Comparison of ENCODE assay signal across 18 cellular contexts in genomic region chr1:9161963-9162362, GRCh38. TPM values are rescaled to one million over a fixed set of nuclear protein-coding genes. Genes with fewer than 3 reads are reported as not detected.
DNase-seq lines count a peak whose midpoint lies in the region; ATAC-seq and TF ChIP-seq lines count a peak whose summit lies in the region.
"Had no signal": no experiment of that assay in that cellular context is flagged by ENCODE, and none has a peak within 500 bp of the region (broad histone marks: within the 10 kb centered on the region; RNA-seq: fewer than 3 reads in every experiment).

No MANE protein-coding gene starts in this region.

- no peak for ATAC-seq in left cardiac atrium
- no peak for ATAC-seq in GM18868 (IDR thresholded peaks at IDR 0.05; ENCODE audit: unreplicated experiment)
- ATAC-seq: CD8-positive, alpha-beta T cell had no signal

- peak overlapping the region; percentile 97 for H3K27ac Mint-ChIP-seq in dendritic cell treated with granulocyte-macrophage colony-stimulating factor and Interleukin-4, amounts not matched to agents 40 ng/mL and 50 ng/mL, for 4 days
- H3K27ac Mint-ChIP-seq: CD8-positive, alpha-beta T cell had no signal

- H3K4me1 ChIP-seq in cardiac muscle cell (ENCODE audit: low read depth), result peaks cover 30% of the 10 kb centered on the region
- peaks cover 61% of the 10 kb centered on the region for H3K4me1 ChIP-seq in mucosa of stomach (ENCODE audit: control insufficient read depth, insufficient read depth, low read length)
- H3K4me1 ChIP-seq in vagina, result peaks cover 48% of the 10 kb centered on the region

- H3K36me3 ChIP-seq in cardiac muscle cell (no peaks in the 10 kb centered on the region), mucosa of stomach (ENCODE audit: control insufficient read depth, insufficient read depth, low read length) (peaks cover 4% of the 10 kb centered on the region), vagina (no peaks in the 10 kb centered on the region)

- intact Hi-C loops in left cardiac atrium (cut with DNase I), result no loop called here
- intact Hi-C loops in dendritic cell treated with granulocyte-macrophage colony-stimulating factor and Interleukin-4, amounts not matched to agents 40 ng/mL and 50 ng/mL, for 4 days (cut with micrococcal nuclease), result loop anchor here (5.0 kb wide), 2 partner anchors 35 kb away; partner anchors contain the start of gene GPR157
- intact Hi-C loops in vagina (cut with DNase I), result no loop called here

- no peak for TF ChIP-seq CTCF in cardiac muscle cell (IDR thresholded peaks at IDR 0.05; ENCODE audit: low read depth, low read length)
- no peak for TF ChIP-seq CTCF in vagina (IDR thresholded peaks at IDR 0.05)
- no peak for TF ChIP-seq CTCF in GM10248 (IDR thresholded peaks at IDR 0.05; ENCODE audit: control extremely low read depth, extremely low read depth, low read depth, missing control alignments)

- TF ChIP-seq POLR2A in vagina (IDR thresholded peaks at IDR 0.05), result no peak

- H3K27me3 Mint-ChIP-seq in dendritic cell treated with granulocyte-macrophage colony-stimulating factor and Interleukin-4, amounts not matched to agents 40 ng/mL and 50 ng/mL, for 4 days, result peaks cover 12% of the 10 kb centered on the region

- peak overlapping the region; percentile 90 for H3K27ac ChIP-seq in cardiac muscle cell
- H3K27ac ChIP-seq in vagina, result peak overlapping the region; percentile 94
- H3K27ac ChIP-seq: psoas muscle had no signal

- CTCF ChIA-PET in GM10248 (lab: Yijun Ruan, JAX), result interaction anchor here (0.9 to 3.3 kb wide), 7 partner anchors 13 to 39 kb away, joined by 3 to 15 read pairs (median 5); no protein-coding TSS in a partner anchor

- H3K4me3 Mint-ChIP-seq in dendritic cell treated with granulocyte-macrophage colony-stimulating factor and Interleukin-4, amounts not matched to agents 40 ng/mL and 50 ng/mL, for 4 days, result no peak overlapping the region
- H3K4me3 Mint-ChIP-seq: CD8-positive, alpha-beta T cell; IgD-negative memory B cell had no signal

- no peaks in the 10 kb centered on the region for H3K9me3 Mint-ChIP-seq in dendritic cell treated with granulocyte-macrophage colony-stimulating factor and Interleukin-4, amounts not matched to agents 40 ng/mL and 50 ng/mL, for 4 days
- H3K9me3 Mint-ChIP-seq: CD8-positive, alpha-beta T cell; IgD-negative memory B cell had no signal

- POLR2A ChIA-PET in GM10248 (lab: Yijun Ruan, JAX), result interaction anchor here (0.8 to 0.9 kb wide), 2 partner anchors 8 to 17 kb away, joined by 3 to 4 read pairs; no protein-coding TSS in a partner anchor

- H3K9me3 ChIP-seq in cardiac muscle cell (ENCODE audit: low read depth), result no peaks in the 10 kb centered on the region
- H3K9me3 ChIP-seq in mucosa of stomach (ENCODE audit: control insufficient read depth, low read length), result no peaks in the 10 kb centered on the region
- no peaks in the 10 kb centered on the region for H3K9me3 ChIP-seq in vagina
- H3K9me3 ChIP-seq: mucosa of descending colon, psoas muscle had no signal

- H3K36me3 Mint-ChIP-seq in dendritic cell treated with granulocyte-macrophage colony-stimulating factor and Interleukin-4, amounts not matched to agents 40 ng/mL and 50 ng/mL, for 4 days (ENCODE audit: low read depth), result peaks cover 18% of the 10 kb centered on the region
- H3K36me3 Mint-ChIP-seq: CD8-positive, alpha-beta T cell had no signal

- H3K4me1 Mint-ChIP-seq in dendritic cell treated with granulocyte-macrophage colony-stimulating factor and Interleukin-4, amounts not matched to agents 40 ng/mL and 50 ng/mL, for 4 days (ENCODE audit: low read depth), result peaks cover 56% of the 10 kb centered on the region

- peak overlapping the region; percentile 81 for H3K9ac ChIP-seq in mucosa of stomach (ENCODE audit: low read length)

- DNase-seq in cardiac muscle cell (ENCODE audit: low read depth in 1 of 2, low spot score in 1 of 2) (no peak), left cardiac atrium (no peak), vagina (ENCODE audit: extremely low spot score in 2 of 2) (no peak), GM10248 (ENCODE audit: extremely low spot score) (no peak), amniotic stem cell (lab: John Stamatoyannopoulos, UW) (no peak)
- DNase-seq: brain microvascular endothelial cell; CD8-positive, alpha-beta T cell; effector memory CD4-positive, alpha-beta T cell; foreskin fibroblast; GOT3; mucosa of descending colon; NCI-H1417; NCI-H524; psoas muscle had no signal

- H3K4me3 ChIP-seq in cardiac muscle cell (no peak overlapping the region), mucosa of stomach (ENCODE audit: low read length) (peak overlapping the region; percentile 21), vagina (no peak overlapping the region)
- H3K4me3 ChIP-seq: mucosa of descending colon, psoas muscle had no signal

- no peaks in the 10 kb centered on the region for H3K27me3 ChIP-seq in cardiac muscle cell
- H3K27me3 ChIP-seq in mucosa of stomach (ENCODE audit: control insufficient read depth, insufficient read depth, low read length), result no peaks in the 10 kb centered on the region
- H3K27me3 ChIP-seq in vagina, result no peaks in the 10 kb centered on the region
- H3K27me3 ChIP-seq: brain microvascular endothelial cell had no signal

RNA-seq across cellular contexts. Expression of gene GPR157, which starts 33.1 kb away (rescaled TPM):
- total RNA-seq in cardiac muscle cell (13.6 and 17.4 TPM in 2 replicates), left cardiac atrium (10 to 100 TPM; 18.8 to 40.6 TPM), vagina (19.4 TPM)
- 10.2 and 20.1 TPM in 2 replicates for polyA plus RNA-seq in cardiac muscle cell
